In the genomic region with DNA sequence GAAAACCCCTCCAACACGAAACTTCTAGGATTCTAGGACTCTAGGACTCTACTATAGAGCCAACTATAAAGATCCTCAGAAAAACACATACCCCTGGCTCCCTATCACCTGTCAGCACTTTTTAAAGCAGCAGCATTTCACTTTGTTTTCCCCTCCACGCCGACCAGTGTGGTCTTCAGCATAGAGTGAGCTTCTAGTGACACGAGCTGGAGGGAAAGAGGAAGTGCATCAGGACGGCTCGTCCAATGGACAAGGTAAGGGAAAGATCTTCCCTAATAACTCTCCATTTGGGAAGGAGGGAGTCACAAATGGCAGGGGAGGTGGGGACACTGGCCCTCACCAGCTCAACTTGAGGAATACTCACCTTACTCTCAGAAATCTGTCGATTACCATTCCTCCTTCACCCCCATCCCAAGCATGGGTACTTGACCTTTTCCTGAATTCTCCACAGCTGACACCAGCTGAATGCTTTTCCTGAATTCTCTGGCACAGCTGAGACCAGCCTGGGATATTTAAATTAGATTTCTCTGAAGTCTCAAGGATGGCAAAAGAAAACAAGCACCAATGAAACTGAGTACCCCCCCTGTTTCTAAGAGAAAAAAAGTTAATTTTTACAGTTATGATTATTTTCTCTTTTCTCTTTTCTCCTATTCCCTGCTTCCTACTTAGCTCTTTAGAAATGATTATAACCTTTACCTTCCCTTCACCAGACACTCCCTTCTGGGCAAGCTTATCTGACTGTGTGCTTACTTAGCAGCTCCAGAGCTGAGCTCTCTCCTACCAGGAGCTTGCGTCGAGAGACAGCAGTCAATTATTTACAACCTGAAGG, we compare ENCODE assay signal across 8 cellular contexts. TPM values are rescaled to one million over a fixed set of nuclear protein-coding genes. Genes with fewer than 3 reads are reported as not detected.
A peak's percentile ranks its signal among the peaks of the same experiment; 100 is the strongest.
DNase-seq lines count a peak whose midpoint lies in the region; ATAC-seq and TF ChIP-seq lines count a peak whose summit lies in the region.

No MANE protein-coding gene starts in this region.

- intact Hi-C loops in stomach (cut with DNase I; ENCODE audit: low total_unique reads): loop anchor here (5.0 kb wide), 2 partner anchors 266 to 366 kb away; no protein-coding TSS in a partner anchor

- peaks cover 21 to 49% (median 41%) of the 10 kb centered on the region in 4 donors for H3K4me1 ChIP-seq in stomach

- peak overlapping the region in 1 of 5 donors; percentile 8 for H3K27ac ChIP-seq in stomach

- 9 to 20% (median 18%) methylated on average over 9 of the region's 9 CpGs for WGBS in stomach, 5 donors

- H3K4me3 ChIP-seq in AG10803 (ENCODE audit: low read length) (no peak overlapping the region), GM12875 (ENCODE audit: low read depth, low read length) (no peak overlapping the region), astrocyte of the spinal cord (ENCODE audit: low read depth, low read length) (no peak overlapping the region), stomach (no peak overlapping the region)

- no peak for ATAC-seq in GM18502 (IDR thresholded peaks at IDR 0.05; ENCODE audit: poor library complexity, unreplicated experiment)
- no peak for ATAC-seq in GM18909 (IDR thresholded peaks at IDR 0.05; ENCODE audit: poor library complexity, unreplicated experiment)

- TF ChIP-seq CTCF in AG10803 (conservative IDR thresholded peaks at IDR 0.05; ENCODE audit: low read length) (peak; percentile 91), GM12875 (IDR thresholded peaks at IDR 0.05; ENCODE audit: borderline replicate concordance, insufficient read depth, low read depth, low read length) (peak; percentile 25; the same call in 1 of the 2 replicates), astrocyte of the spinal cord (IDR thresholded peaks at IDR 0.05; ENCODE audit: low read depth, low read length) (peak; percentile 83), stomach (IDR thresholded peaks at IDR 0.05) (peak in 5 of 7 experiments; percentile 37 to 61 (median 47))

- no peaks in the 10 kb centered on the region for H3K27me3 ChIP-seq in stomach

- no peaks in the 10 kb centered on the region for H3K9me3 ChIP-seq in stomach

- DNase-seq in AG10803 (ENCODE audit: low read depth) (peak; percentile 50), NCI-H446 treated with DMSO at 0.1 percent for 48 hours (lab: John Stamatoyannopoulos, UW) (peak; percentile 32), astrocyte of the spinal cord (ENCODE audit: low read depth, low spot score) (peak; percentile 65), iPS DF 19.7 (ENCODE audit: low read depth, low spot score) (peak; percentile 20), stomach (no peak)

- in situ Hi-C loops in astrocyte of the spinal cord (cut with HindIII; ENCODE audit: low sequenced_read_pairs): no loop called here

- TF ChIP-seq POLR2A in stomach (IDR thresholded peaks at IDR 0.05): no peak

- no peaks in the 10 kb centered on the region for H3K36me3 ChIP-seq in stomach

- no peak for TF ChIP-seq EP300 in stomach (IDR thresholded peaks at IDR 0.05)

RNA-seq across cellular contexts. Expression of gene NNMT, which starts 33.3 kb away (rescaled TPM):
- total RNA-seq in stomach: 100 to 1,000 TPM in 3 of 5 donors, 10 to 100 TPM in 2; 35.1 to 442 (median 250) TPM
- polyA plus RNA-seq in stomach: 100 to 1,000 TPM; 197 to 451 (median 373) TPM

Comparison
In these comparisons a context has a peak if more than half of its experiments do, and no peak if none do; other contexts are left out.
1. CTCF ChIP-seq: peak in every context shown above with its lines; median percentile 91 in AG10803; 83 in astrocyte of the spinal cord; 47 in stomach; 25 in GM12875.